Comparison of ENCODE assay signal across 15 cellular contexts in genomic region chr1:44636067-44636466, GRCh38.
"Had no signal": no experiment of that assay in that cellular context is flagged by ENCODE, and none has a peak within 500 bp of the region (broad histone marks: within the 10 kb centered on the region; RNA-seq: fewer than 3 reads in every experiment).

No MANE protein-coding gene starts in this region.

- H3K27me3 ChIP-seq: brain microvascular endothelial cell, right atrium auricular region, uterus had no signal

- DNase-seq: activated CD4-positive, alpha-beta T cell treated with anti-CD3 and anti-CD28 coated beads for 4 hours; activated CD8-positive, alpha-beta memory T cell treated with anti-CD3 and anti-CD28 coated beads for 24 hours; activated naive CD4-positive, alpha-beta T cell; activated naive CD8-positive, alpha-beta T cell treated with anti-CD3 and anti-CD28 coated beads, Interleukin-2, amount 10 ng/mL, durations not matched to agents 7 days and 5 days; brain microvascular endothelial cell; effector CD8-positive, alpha-beta T cell; head of caudate nucleus; naive thymus-derived CD4-positive, alpha-beta T cell; small intestine; T-helper 1 cell; uterus had no signal

- H3K36me3 ChIP-seq: uterus had no signal

- FAIRE-seq: small intestine had no signal

- H3K4me3 Mint-ChIP-seq: activated naive CD8-positive, alpha-beta T cell treated with anti-CD3 and anti-CD28 coated beads, Interleukin-2, amount 10 ng/mL, durations not matched to agents 7 days and 5 days; central memory CD8-positive, alpha-beta T cell; WTC11 had no signal

- H3K27me3 Mint-ChIP-seq: activated naive CD8-positive, alpha-beta T cell treated with anti-CD3 and anti-CD28 coated beads, Interleukin-2, amount 10 ng/mL, durations not matched to agents 7 days and 5 days; central memory CD8-positive, alpha-beta T cell; naive thymus-derived CD4-positive, alpha-beta T cell had no signal

- H3K27ac ChIP-seq: brain microvascular endothelial cell had no signal

- H3K4me3 ChIP-seq: right atrium auricular region, uterus had no signal

- H3K9me3 Mint-ChIP-seq: activated naive CD8-positive, alpha-beta T cell treated with anti-CD3 and anti-CD28 coated beads, Interleukin-2, amount 10 ng/mL, durations not matched to agents 7 days and 5 days; central memory CD8-positive, alpha-beta T cell; WTC11 had no signal

- ATAC-seq: naive thymus-derived CD4-positive, alpha-beta T cell; SK-N-SH treated with all-trans-retinoic acid at 6 μM for 48 hours; WTC11 had no signal

- H3K27ac Mint-ChIP-seq: activated naive CD8-positive, alpha-beta T cell treated with anti-CD3 and anti-CD28 coated beads, Interleukin-2, amount 10 ng/mL, durations not matched to agents 7 days and 5 days; WTC11 had no signal

- H3K9me3 ChIP-seq: right atrium auricular region, uterus had no signal
